9 cellular contexts compared by ENCODE assay signal in genomic region chr16:88967800-88968588, GRCh38. TPM values are rescaled to one million over a fixed set of nuclear protein-coding genes. Genes with fewer than 3 reads are reported as not detected.
DNase-seq lines count a peak whose midpoint lies in the region; ATAC-seq and TF ChIP-seq lines count a peak whose summit lies in the region.
"Had no signal": no experiment of that assay in that cellular context is flagged by ENCODE, and none has a peak within 500 bp of the region (broad histone marks: within the 10 kb centered on the region; RNA-seq: fewer than 3 reads in every experiment).

No MANE protein-coding gene starts in this region.

- POLR2A ChIA-PET in OCI-LY7 (lab: Charles Lee), result interaction anchor here (0.5 to 2.0 kb wide), 2 partner anchors 10 to 19 kb away, joined by 6 to 11 read pairs; partner anchors contain the start of gene CBFA2T3
- POLR2A ChIA-PET in WTC11 (lab: Charles Lee), result no interaction called here

- intact Hi-C loops in OCI-LY7 (cut with micrococcal nuclease; ENCODE audit: unreplicated experiment), result loop anchor here (1.0 to 10.0 kb wide), 9 partner anchors 9 to 1266 kb away; partner anchors contain the start of genes CBFA2T3, GALNS and TRAPPC2L

- BruUV-seq in OCI-LY7 (replicated peaks; lab: Mats Ljungman, UMichigan), result no TSS peak

- CTCF ChIA-PET in OCI-LY7 (lab: Charles Lee; ENCODE audit: unreplicated experiment) (interaction anchor here (0.9 to 1.1 kb wide), 2 partner anchors 10 to 132 kb away, joined by 3 to 4 read pairs; no protein-coding TSS in a partner anchor), WTC11 (lab: Charles Lee) (no interaction called here)

- peak overlapping the region; percentile 92 for H3K27ac ChIP-seq in OCI-LY7 (ENCODE audit: low read depth, low read length, poor library complexity, severe bottlenecking)
- H3K27ac ChIP-seq: VCaP had no signal

- no peak overlapping the region for H2AFZ ChIP-seq in OCI-LY7 (ENCODE audit: low read length)

- no peaks in the 10 kb centered on the region for H3K36me3 Mint-ChIP-seq in activated T-cell treated with anti-CD3 and anti-CD28 coated beads, Interleukin-2, amount 50 U/mL, for 24 hours (ENCODE audit: low read depth)
- no peaks in the 10 kb centered on the region for H3K36me3 Mint-ChIP-seq in stimulated activated naive CD8-positive, alpha-beta T cell treated with anti-CD3 and anti-CD28 coated beads, Interleukin-15, Interleukin-2, amounts not matched to agents 100 ng/mL and 50 ng/mL, for 24 hours (ENCODE audit: low read depth)
- H3K36me3 Mint-ChIP-seq in WTC11, result no peaks in the 10 kb centered on the region

- no peaks in the 10 kb centered on the region for H3K9me3 ChIP-seq in OCI-LY7 (ENCODE audit: low read length)

- 0 out of 2 replicates have a peak, but pooled peaks have one; percentile 40 for TF ChIP-seq CTCF in OCI-LY7 (conservative IDR thresholded peaks at IDR 0.05; ENCODE audit: low read length)
- no peak for TF ChIP-seq CTCF in WTC11 (IDR thresholded peaks at IDR 0.05)

- H3K79me2 ChIP-seq in OCI-LY7 (ENCODE audit: insufficient read depth, low read depth, low read length), result no peaks in the 10 kb centered on the region

- peaks cover 9% of the 10 kb centered on the region for H3K4me1 Mint-ChIP-seq in activated T-cell treated with anti-CD3 and anti-CD28 coated beads, Interleukin-2, amount 50 U/mL, for 24 hours (ENCODE audit: low read depth)
- peaks cover 23% of the 10 kb centered on the region for H3K4me1 Mint-ChIP-seq in stimulated activated naive CD8-positive, alpha-beta T cell treated with anti-CD3 and anti-CD28 coated beads, Interleukin-15, Interleukin-2, amounts not matched to agents 100 ng/mL and 50 ng/mL, for 24 hours (ENCODE audit: low read depth)
- H3K4me1 Mint-ChIP-seq in WTC11, result no peaks in the 10 kb centered on the region

- H3K4me3 Mint-ChIP-seq in activated T-cell treated with anti-CD3 and anti-CD28 coated beads, Interleukin-2, amount 50 U/mL, for 24 hours, result no peak overlapping the region
- peak overlapping the region; percentile 23 for H3K4me3 Mint-ChIP-seq in stimulated activated naive CD8-positive, alpha-beta T cell treated with anti-CD3 and anti-CD28 coated beads, Interleukin-15, Interleukin-2, amounts not matched to agents 100 ng/mL and 50 ng/mL, for 24 hours
- H3K4me3 Mint-ChIP-seq in WTC11, result no peak overlapping the region

- H3K36me3 ChIP-seq in OCI-LY7 (ENCODE audit: insufficient read depth, low read length), result no peaks in the 10 kb centered on the region

- no peaks in the 10 kb centered on the region for H3K9me2 ChIP-seq in OCI-LY7 (ENCODE audit: insufficient read depth, low read length)

- no peak overlapping the region for H3K27ac Mint-ChIP-seq in activated T-cell treated with anti-CD3 and anti-CD28 coated beads, Interleukin-2, amount 50 U/mL, for 24 hours
- H3K27ac Mint-ChIP-seq in stimulated activated naive CD8-positive, alpha-beta T cell treated with anti-CD3 and anti-CD28 coated beads, Interleukin-15, Interleukin-2, amounts not matched to agents 100 ng/mL and 50 ng/mL, for 24 hours, result no peak overlapping the region
- H3K27ac Mint-ChIP-seq in WTC11, result no peak overlapping the region

- peak; percentile 49 for DNase-seq in activated T-cell treated with anti-CD3 and anti-CD28 coated beads, Interleukin-2, amount 50 U/mL, for 24 hours
- no peak for DNase-seq in activated T-cell treated with anti-CD3 and anti-CD28 coated beads, Interleukin-2, amount 50 U/mL, for 1 hour
- peak; percentile 94 for DNase-seq in OCI-LY7 (ENCODE audit: low spot score)
- DNase-seq in hippocampal formation (lab: John Stamatoyannopoulos, UW), result no peak
- DNase-seq in WTC11 (ENCODE audit: low spot score), result no peak
- DNase-seq in D341Med (ENCODE audit: low spot score), result no peak

- peaks cover 35% of the 10 kb centered on the region for H3K27me3 Mint-ChIP-seq in activated T-cell treated with anti-CD3 and anti-CD28 coated beads, Interleukin-2, amount 50 U/mL, for 24 hours
- no peaks in the 10 kb centered on the region for H3K27me3 Mint-ChIP-seq in stimulated activated naive CD8-positive, alpha-beta T cell treated with anti-CD3 and anti-CD28 coated beads, Interleukin-15, Interleukin-2, amounts not matched to agents 100 ng/mL and 50 ng/mL, for 24 hours
- no peaks in the 10 kb centered on the region for H3K27me3 Mint-ChIP-seq in WTC11 (ENCODE audit: low read depth)

- H3K4me3 ChIP-seq in OCI-LY7 (ENCODE audit: low read depth, low read length, poor library complexity, severe bottlenecking), result peak overlapping the region; percentile 60

- no peaks in the 10 kb centered on the region for H4K20me1 ChIP-seq in OCI-LY7 (ENCODE audit: insufficient read depth, low read length)

- H3K4me1 ChIP-seq in OCI-LY7 (ENCODE audit: insufficient read depth, low read length, poor library complexity, severe bottlenecking), result peaks cover 80% of the 10 kb centered on the region

- ATAC-seq in HG02678 (IDR thresholded peaks at IDR 0.05; ENCODE audit: unreplicated experiment), result peak; percentile 65
- ATAC-seq in WTC11, result no peak

- H3K9me3 Mint-ChIP-seq in activated T-cell treated with anti-CD3 and anti-CD28 coated beads, Interleukin-2, amount 50 U/mL, for 24 hours, result no peaks in the 10 kb centered on the region
- H3K9me3 Mint-ChIP-seq in stimulated activated naive CD8-positive, alpha-beta T cell treated with anti-CD3 and anti-CD28 coated beads, Interleukin-15, Interleukin-2, amounts not matched to agents 100 ng/mL and 50 ng/mL, for 24 hours, result no peaks in the 10 kb centered on the region
- no peaks in the 10 kb centered on the region for H3K9me3 Mint-ChIP-seq in WTC11

- H3K4me2 ChIP-seq in OCI-LY7 (ENCODE audit: low read length), result peak overlapping the region; percentile 75

TF ChIP-seq in WTC11, 78 proteins besides CTCF, POLR2A, EP300 and RAD21:
- TF ChIP-seq SMAD3 (CRISPR knock-in tag; IDR thresholded peaks at IDR 0.05; ENCODE audit: borderline replicate concordance), result no peak
- no peak for TF ChIP-seq ATF2 (CRISPR knock-in tag; IDR thresholded peaks at IDR 0.05; ENCODE audit: borderline replicate concordance, low read depth)
- TF ChIP-seq ZNF232 (CRISPR knock-in tag; IDR thresholded peaks at IDR 0.05), result no peak
- no peak for TF ChIP-seq GABPB1 (CRISPR knock-in tag; IDR thresholded peaks at IDR 0.05)

RNA-seq across cellular contexts. Expression of gene CBFA2T3, which starts 9.0 kb away (rescaled TPM):
- 1.1 and 2.2 TPM in 2 replicates for total RNA-seq in OCI-LY7 (2014; rRNA removed; shearing (Covaris generic))
- total RNA-seq in OCI-LY7 (2022) (30.8 and 48.0 TPM in 2 replicates), WTC11 (2021) (1.9 to 2.8 TPM (median 2.6 TPM) in 3 replicates)

Comparison
In these comparisons a context has a peak if more than half of its experiments do, and no peak if none do; other contexts are left out.
1. DNase-seq: peak in activated T-cell treated with anti-CD3 and anti-CD28 coated beads, Interleukin-2, amount 50 U/mL, for 24 hours (single experiment) and OCI-LY7 (single experiment); none in activated T-cell treated with anti-CD3 and anti-CD28 coated beads, Interleukin-2, amount 50 U/mL, for 1 hour (single experiment), hippocampal formation (0 of 2), WTC11 (single experiment) and D341Med (single experiment).